ENCODE assay signal across 39 cellular contexts in genomic region chr16:1011316-1012082, GRCh38. TPM values are rescaled to one million over a fixed set of nuclear protein-coding genes. Genes with fewer than 3 reads are reported as not detected.
"Had no signal": no experiment of that assay in that cellular context is flagged by ENCODE, and none has a peak within 500 bp of the region (broad histone marks: within the 10 kb centered on the region; RNA-seq: fewer than 3 reads in every experiment).

No MANE protein-coding gene starts in this region.

- H3K4me3 Mint-ChIP-seq: activated CD4-positive, alpha-beta memory T cell treated with anti-CD3 and anti-CD28 coated beads for 36 hours; activated CD4-positive, alpha-beta T cell treated with anti-CD3 and anti-CD28 coated beads for 36 hours; activated CD4-positive, alpha-beta T cell treated with anti-CD3 and anti-CD28 coated beads, Interleukin-2, amount 10 ng/mL, durations not matched to agents 24 days and 14 days; activated CD8-positive, alpha-beta memory T cell treated with anti-CD3 and anti-CD28 coated beads, Interleukin-2, amount 10 ng/mL, durations not matched to agents 7 days and 5 days; activated CD8-positive, alpha-beta T cell treated with anti-CD3 and anti-CD28 coated beads, Interleukin-2, amount 10 ng/mL, durations not matched to agents 7 days and 5 days; activated naive CD4-positive, alpha-beta T cell treated with anti-CD3 and anti-CD28 coated beads for 36 hours; activated naive CD4-positive, alpha-beta T cell treated with anti-CD3 and anti-CD28 coated beads, Interleukin-2, amount 50 U/mL, for 24 hours; activated naive CD8-positive, alpha-beta T cell treated with anti-CD3 and anti-CD28 coated beads for 36 hours; activated naive CD8-positive, alpha-beta T cell treated with anti-CD3 and anti-CD28 coated beads, Interleukin-2, amount 50 U/mL, for 24 hours; activated T-helper 1 cell treated with anti-CD3 and anti-CD28 coated beads, Interleukin-12 subunit alpha, Interleukin-12 subunit beta, Interleukin-2, Interleukin-4 antibody, amounts not matched to agents 30 ng/mL and 10 ng/mL and 1 ng/mL, durations not matched to agents 14 hours and 24 hours and 36 hours; effector memory CD8-positive, alpha-beta T cell; T-helper 17 cell; T-helper 2 cell treated with Interferon-gamma antibody and Interleukin-4, amounts not matched to agents 5 μg/mL and 100 μg/mL, for 36 hours had no signal

- H3K27me3 ChIP-seq: body of pancreas had no signal

- H3K9me3 Mint-ChIP-seq: activated CD4-positive, alpha-beta memory T cell treated with anti-CD3 and anti-CD28 coated beads for 36 hours; activated CD4-positive, alpha-beta T cell treated with anti-CD3 and anti-CD28 coated beads, Interleukin-2, amount 10 ng/mL, durations not matched to agents 24 days and 14 days; activated naive CD4-positive, alpha-beta T cell treated with anti-CD3 and anti-CD28 coated beads for 36 hours; activated naive CD4-positive, alpha-beta T cell treated with anti-CD3 and anti-CD28 coated beads, Interleukin-2, amount 50 U/mL, for 24 hours; activated naive CD8-positive, alpha-beta T cell treated with anti-CD3 and anti-CD28 coated beads for 36 hours; activated naive CD8-positive, alpha-beta T cell treated with anti-CD3 and anti-CD28 coated beads, Interleukin-2, amount 50 U/mL, for 24 hours; activated T-helper 1 cell treated with anti-CD3 and anti-CD28 coated beads, Interleukin-12 subunit alpha, Interleukin-12 subunit beta, Interleukin-2, Interleukin-4 antibody, amounts not matched to agents 30 ng/mL and 10 ng/mL and 1 ng/mL, durations not matched to agents 14 hours and 24 hours and 36 hours; activated T-helper 2 cell treated with anti-CD3 and anti-CD28 coated beads, Interferon-gamma antibody, Interleukin-2, Interleukin-4, amounts not matched to agents 10 μg/mL and 5 μg/mL and 100 μg/mL, durations not matched to agents 14 hours and 24 hours and 36 hours; effector memory CD8-positive, alpha-beta T cell; T-helper 2 cell treated with Interferon-gamma antibody and Interleukin-4, amounts not matched to agents 5 μg/mL and 100 μg/mL, for 36 hours had no signal

- H3K4me1 Mint-ChIP-seq: activated CD4-positive, alpha-beta T cell treated with anti-CD3 and anti-CD28 coated beads for 36 hours; activated CD4-positive, alpha-beta T cell treated with anti-CD3 and anti-CD28 coated beads, Interleukin-2, amount 10 ng/mL, durations not matched to agents 24 days and 14 days; activated CD8-positive, alpha-beta memory T cell treated with anti-CD3 and anti-CD28 coated beads, Interleukin-2, amount 10 ng/mL, durations not matched to agents 7 days and 5 days had no signal

- DNase-seq: activated CD4-positive, alpha-beta memory T cell treated with anti-CD3 and anti-CD28 coated beads for 36 hours; activated CD4-positive, alpha-beta T cell treated with anti-CD3 and anti-CD28 coated beads for 36 hours; activated CD4-positive, alpha-beta T cell treated with anti-CD3 and anti-CD28 coated beads, Interleukin-2, amount 10 ng/mL, durations not matched to agents 24 days and 14 days; activated CD4-positive, CD25-positive, alpha-beta regulatory T cell; activated CD4-positive, CD25-positive, alpha-beta regulatory T cell treated with anti-CD3 and anti-CD28 coated beads, Interleukin-2, amount 50 U/mL, for 72 hours; activated CD8-positive, alpha-beta memory T cell treated with anti-CD3 and anti-CD28 coated beads, Interleukin-2, amount 10 ng/mL, durations not matched to agents 7 days and 5 days; activated CD8-positive, alpha-beta memory T cell treated with anti-CD3 and anti-CD28 coated beads, Interleukin-2, amount 50 U/mL, for 4 hours; activated CD8-positive, alpha-beta T cell treated with anti-CD3 and anti-CD28 coated beads, Interleukin-2, amount 10 ng/mL, durations not matched to agents 7 days and 5 days; activated effector memory CD4-positive, alpha-beta T cell treated with anti-CD3 and anti-CD28 coated beads, Interleukin-2, amount 50 U/mL, for 16 hours; activated naive CD4-positive, alpha-beta T cell treated with anti-CD3 and anti-CD28 coated beads for 36 hours; activated naive CD8-positive, alpha-beta T cell treated with anti-CD3 and anti-CD28 coated beads for 36 hours; activated naive CD8-positive, alpha-beta T cell treated with anti-CD3 and anti-CD28 coated beads, Interleukin-2, amount 50 U/mL, for 24 hours; activated T-cell treated with anti-CD3 and anti-CD28 coated beads, Interleukin-2, amount 50 U/mL, for 1 hour; activated T-cell treated with anti-CD3 and anti-CD28 coated beads, Interleukin-2, amount 50 U/mL, for 48 hours; adrenal gland; amygdala; aorta; body of pancreas; caudate nucleus; cortex of kidney; dermis blood vessel endothelial cell; effector CD4-positive, alpha-beta T cell; effector memory CD8-positive, alpha-beta T cell; esophagus squamous epithelium; foreskin melanocyte; heart right ventricle; T-helper 17 cell; T1000; WERI-Rb-1 had no signal

- H3K4me1 ChIP-seq: adrenal gland, body of pancreas, gastroesophageal sphincter, heart right ventricle had no signal

- H3K27me3 Mint-ChIP-seq: activated CD4-positive, alpha-beta memory T cell treated with anti-CD3 and anti-CD28 coated beads for 36 hours; activated naive CD4-positive, alpha-beta T cell treated with anti-CD3 and anti-CD28 coated beads, Interleukin-2, amount 50 U/mL, for 24 hours had no signal

- H3K36me3 Mint-ChIP-seq: activated CD4-positive, alpha-beta memory T cell treated with anti-CD3 and anti-CD28 coated beads for 36 hours; activated CD8-positive, alpha-beta memory T cell treated with anti-CD3 and anti-CD28 coated beads, Interleukin-2, amount 10 ng/mL, durations not matched to agents 7 days and 5 days; activated naive CD4-positive, alpha-beta T cell treated with anti-CD3 and anti-CD28 coated beads, Interleukin-2, amount 50 U/mL, for 24 hours; activated naive CD8-positive, alpha-beta T cell treated with anti-CD3 and anti-CD28 coated beads for 36 hours had no signal

- H3K27ac Mint-ChIP-seq: activated CD4-positive, alpha-beta memory T cell treated with anti-CD3 and anti-CD28 coated beads for 36 hours; activated CD4-positive, alpha-beta T cell treated with anti-CD3 and anti-CD28 coated beads for 36 hours; activated CD4-positive, alpha-beta T cell treated with anti-CD3 and anti-CD28 coated beads, Interleukin-2, amount 10 ng/mL, durations not matched to agents 24 days and 14 days; activated CD8-positive, alpha-beta memory T cell treated with anti-CD3 and anti-CD28 coated beads, Interleukin-2, amount 10 ng/mL, durations not matched to agents 7 days and 5 days; activated CD8-positive, alpha-beta T cell treated with anti-CD3 and anti-CD28 coated beads, Interleukin-2, amount 10 ng/mL, durations not matched to agents 7 days and 5 days; activated naive CD4-positive, alpha-beta T cell treated with anti-CD3 and anti-CD28 coated beads for 36 hours; activated naive CD4-positive, alpha-beta T cell treated with anti-CD3 and anti-CD28 coated beads, Interleukin-2, amount 50 U/mL, for 24 hours; activated naive CD8-positive, alpha-beta T cell treated with anti-CD3 and anti-CD28 coated beads for 36 hours; activated naive CD8-positive, alpha-beta T cell treated with anti-CD3 and anti-CD28 coated beads, Interleukin-2, amount 50 U/mL, for 24 hours; activated T-helper 1 cell treated with anti-CD3 and anti-CD28 coated beads, Interleukin-12 subunit alpha, Interleukin-12 subunit beta, Interleukin-2, Interleukin-4 antibody, amounts not matched to agents 30 ng/mL and 10 ng/mL and 1 ng/mL, durations not matched to agents 14 hours and 24 hours and 36 hours; activated T-helper 2 cell treated with anti-CD3 and anti-CD28 coated beads, Interferon-gamma antibody, Interleukin-2, Interleukin-4, amounts not matched to agents 10 μg/mL and 5 μg/mL and 100 μg/mL, durations not matched to agents 14 hours and 24 hours and 36 hours; T-helper 17 cell; T-helper 2 cell treated with Interferon-gamma antibody and Interleukin-4, amounts not matched to agents 5 μg/mL and 100 μg/mL, for 36 hours had no signal

- H3K27ac ChIP-seq: adrenal gland, body of pancreas, epithelial cell of prostate, esophagus squamous epithelium, gastroesophageal sphincter, heart right ventricle, WERI-Rb-1 had no signal

- H3K4me3 ChIP-seq: adrenal gland, body of pancreas, esophagus squamous epithelium, gastroesophageal sphincter, heart right ventricle had no signal

- FAIRE-seq: colon, endothelial cell of umbilical vein had no signal

- ATAC-seq: activated CD4-positive, alpha-beta T cell treated with anti-CD3 and anti-CD28 coated beads for 36 hours; activated CD8-positive, alpha-beta memory T cell treated with anti-CD3 and anti-CD28 coated beads, Interleukin-2, amount 10 ng/mL, durations not matched to agents 7 days and 5 days; activated CD8-positive, alpha-beta T cell treated with anti-CD3 and anti-CD28 coated beads, Interleukin-2, amount 10 ng/mL, durations not matched to agents 7 days and 5 days; activated naive CD8-positive, alpha-beta T cell treated with anti-CD3 and anti-CD28 coated beads, Interleukin-2, amount 50 U/mL, for 24 hours; body of pancreas; effector memory CD8-positive, alpha-beta T cell; gastroesophageal sphincter; heart right ventricle; T-helper 17 cell had no signal

- H3K36me3 ChIP-seq: adrenal gland, esophagus squamous epithelium, gastroesophageal sphincter, heart right ventricle, WERI-Rb-1 had no signal

RNA-seq across cellular contexts. Expression of gene SOX8, which starts 29.9 kb away (rescaled TPM):
- total RNA-seq: activated CD8-positive, alpha-beta T cell treated with anti-CD3 and anti-CD28 coated beads, Interleukin-2, amount 10 ng/mL, durations not matched to agents 7 days and 5 days; fibroblast of lung; fibroblast of villous mesenchyme had no signal
